ENCODE assay signal across 1 cellular context in genomic region chr12:123533672-123534643, GRCh38.
TF ChIP-seq lines count a peak whose summit lies in the region.

Gene RILPL1 (minus strand): TSS chr12:123533719. CDS start chr12:123533482, 237 bp downstream.

TF ChIP-seq in GM12878, 131 proteins besides CTCF, POLR2A, EP300 and RAD21 (continued from another document):
- TF ChIP-seq ETV6 (conservative IDR thresholded peaks at IDR 0.05 in 1 of 2, IDR thresholded peaks at IDR 0.05 in 1 of 2; ENCODE audit: borderline replicate concordance in 1 of 2, low read depth in 1 of 2), result no peak
- TF ChIP-seq IRF4 (IDR thresholded peaks at IDR 0.05; ENCODE audit: low read depth, low read length), result no peak
- TF ChIP-seq PRDM15 (CRISPR knock-in tag; IDR thresholded peaks at IDR 0.05), result no peak
- TF ChIP-seq ATF3 (IDR thresholded peaks at IDR 0.05; ENCODE audit: borderline replicate concordance, extremely low read depth, low read depth, low read length), result no peak
TF ChIP-seq in GM12878: peak in this region for 9.
